7 cellular contexts compared by ENCODE assay signal in the genomic region with DNA sequence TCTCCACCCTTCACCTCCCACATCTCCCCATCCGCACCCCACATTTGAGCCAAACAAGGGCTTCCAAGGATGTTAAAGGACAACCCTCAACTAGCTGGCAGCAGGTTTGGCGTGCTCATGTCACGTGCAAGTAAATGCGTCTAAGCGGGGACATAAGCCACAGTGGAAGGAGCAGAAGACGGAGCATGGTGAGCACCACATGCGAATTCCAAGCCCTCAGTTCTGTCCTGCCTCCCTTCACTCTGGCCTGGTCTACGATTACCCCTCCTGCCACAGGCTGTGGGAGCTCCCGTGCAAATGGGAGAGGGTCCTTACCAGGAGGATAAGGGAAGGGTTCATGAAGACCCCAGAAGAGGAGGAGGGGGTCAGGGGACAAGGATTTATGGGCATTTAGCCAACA.
"Had no signal": no experiment of that assay in that cellular context is flagged by ENCODE, and none has a peak within 500 bp of the region (broad histone marks: within the 10 kb centered on the region; RNA-seq: fewer than 3 reads in every experiment).

No MANE protein-coding gene starts in this region.

- H3K9me3 ChIP-seq: HAP-1 had no signal

- H3K36me3 ChIP-seq: HAP-1 had no signal

- H3K27ac ChIP-seq: HL-60 had no signal

- DNase-seq: H7, HFFc6, IMR-90, KBM-7 had no signal

- H3K4me3 ChIP-seq: GM23338, HAP-1 had no signal

- H3K4me2 ChIP-seq: GM23338 had no signal

- H3K4me1 ChIP-seq: HAP-1 had no signal
